In the genomic region with DNA sequence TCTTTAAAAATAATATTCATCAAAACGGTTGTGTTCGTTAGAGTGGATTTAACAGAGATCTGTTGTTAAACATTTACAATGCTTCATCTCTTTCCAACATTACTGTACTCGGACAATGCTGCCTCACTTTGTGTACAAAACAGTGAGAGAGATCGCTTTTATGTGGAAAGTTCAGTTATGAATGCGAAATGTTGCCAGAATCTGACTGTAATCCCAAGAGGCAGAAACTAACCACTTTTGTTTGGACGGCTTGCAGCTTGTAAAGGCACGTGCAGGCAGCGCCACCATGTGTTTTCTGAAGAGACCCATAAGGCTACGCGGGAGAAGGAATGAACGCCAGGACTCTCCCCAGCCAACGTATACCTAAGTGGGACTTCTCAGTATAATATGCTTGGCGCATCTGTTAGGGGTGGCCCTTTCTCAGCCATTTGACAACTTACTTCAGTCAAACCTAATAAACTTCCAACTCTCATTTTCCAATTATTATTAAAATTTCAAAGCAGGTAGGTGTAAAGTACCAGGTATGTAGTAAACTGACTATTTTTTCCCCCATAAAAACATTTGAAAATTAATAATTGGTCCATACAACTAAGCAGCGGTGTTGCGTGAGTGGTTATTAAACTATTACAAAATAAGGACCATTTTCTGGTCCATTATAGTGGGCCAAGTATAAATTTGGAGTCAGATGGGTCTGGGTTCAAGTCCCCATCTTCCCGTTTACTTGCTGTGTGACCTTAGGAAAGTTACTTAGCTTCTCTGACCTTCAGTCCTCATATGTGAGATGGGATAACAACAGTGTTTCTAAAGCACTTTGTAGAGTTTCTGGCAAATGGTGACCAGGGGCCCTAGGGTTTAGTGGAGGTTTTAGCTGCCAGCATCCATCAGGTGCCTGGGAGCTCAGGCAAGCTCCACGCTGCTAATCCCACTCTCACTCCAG, we compare ENCODE assay signal across 8 cellular contexts. TPM values are rescaled to one million over a fixed set of nuclear protein-coding genes. Genes with fewer than 3 reads are reported as not detected.
DNase-seq lines count a peak whose midpoint lies in the region; ATAC-seq, FAIRE-seq and TF ChIP-seq lines count a peak whose summit lies in the region.

No MANE protein-coding gene starts in this region.

- DNase-seq in AG20443 (ENCODE audit: low spot score) (peak; percentile 87), HL-60 (ENCODE audit: low read depth in 1 of 2, low spot score in 1 of 2) (peak; percentile 92 to 93), NCI-H748 treated with DMSO at 0.1 percent for 48 hours (lab: John Stamatoyannopoulos, UW) (peak; percentile 78), H1 (ENCODE audit: low read depth in 1 of 2, low spot score in 2 of 2) (peak; percentile 58 to 68), memory B cell (ENCODE audit: low spot score in 2 of 2) (peak; percentile 54 to 63)
- peak; percentile 74 for DNase-seq in activated CD8-positive, alpha-beta memory T cell treated with anti-CD3 and anti-CD28 coated beads for 24 hours
- peak; percentile 28 for DNase-seq in stimulated activated CD8-positive, alpha-beta memory T cell treated with anti-CD3 and anti-CD28 coated beads, Interleukin-4, amount 100 ng/mL, for 24 hours (ENCODE audit: low read depth)

- no peak for TF ChIP-seq EP300 in H1 (IDR thresholded peaks at IDR 0.05; ENCODE audit: borderline replicate concordance in 1 of 2, low read depth in 2 of 2, low read length in 2 of 2)

- no peak overlapping the region for H3K4me3 ChIP-seq in HL-60 (replicated peaks; ENCODE audit: insufficient read depth, low read length)
- H3K4me3 ChIP-seq in H1 (ENCODE audit: extremely low read depth in 1 of 4, insufficient read depth in 2 of 4, low read depth in 3 of 4, low read length in 4 of 4) = no peak overlapping the region

- peak; percentile 97 to 98 for TF ChIP-seq RAD21 in H1 (IDR thresholded peaks at IDR 0.05 in 1 of 2, conservative IDR thresholded peaks at IDR 0.05 in 1 of 2; ENCODE audit: low read depth in 2 of 2, low read length in 2 of 2)

- no peak overlapping the region for H2BK5ac ChIP-seq in H1 (ENCODE audit: low read depth, low read length)

- H4K91ac ChIP-seq in H1 (replicated peaks; ENCODE audit: insufficient read length, low read length) = no peak overlapping the region

- H3K36me3 Mint-ChIP-seq in memory B cell = no peaks in the 10 kb centered on the region

- ATAC-seq in GM18873 (IDR thresholded peaks at IDR 0.05; ENCODE audit: low FRiP score, unreplicated experiment) (peak; percentile 66), memory B cell (ENCODE audit: low read depth) (peak; percentile 93)

- no peaks in the 10 kb centered on the region for H3K23me2 ChIP-seq in H1 (ENCODE audit: low read depth, low read length)

- H3K9ac ChIP-seq in H1 (replicated peaks in 1 of 4; ENCODE audit: extremely low read depth in 1 of 4, low read depth in 3 of 4, low read length in 3 of 4) = no peak overlapping the region

- H3K4me1 Mint-ChIP-seq in memory B cell = peaks cover 9% of the 10 kb centered on the region

- no peak for TF ChIP-seq POLR2A in H1 (IDR thresholded peaks at IDR 0.05; ENCODE audit: control extremely low read depth in 1 of 2, low read depth in 2 of 2, low read length in 2 of 2)

- H2AFZ ChIP-seq in H1 (ENCODE audit: low read length) = no peak overlapping the region

- H3K4ac ChIP-seq in H1 (replicated peaks; ENCODE audit: insufficient read length, low read depth, low read length) = no peak overlapping the region

- H2AK5ac ChIP-seq in H1 (ENCODE audit: low read depth, low read length) = no peak overlapping the region

- CTCF ChIA-PET in H1 (lab: Charles Lee; ENCODE audit: partially characterized antibody) = interaction anchor here (0.6 to 5.0 kb wide), 14 partner anchors 10 to 549 kb away, joined by 3 to 74 read pairs (median 4); no protein-coding TSS in a partner anchor

- TF ChIP-seq CTCF in HL-60 (IDR thresholded peaks at IDR 0.05; ENCODE audit: insufficient read depth, low read length) (peak; percentile 89), H1 (IDR thresholded peaks at IDR 0.05; ENCODE audit: control extremely low read depth in 1 of 3, insufficient read depth in 1 of 3, low read depth in 1 of 3, low read length in 3 of 3) (peak; percentile 74 to 84 (median 84))

- H2BK20ac ChIP-seq in H1 (ENCODE audit: low read length) = no peak overlapping the region

- H3K27ac Mint-ChIP-seq in memory B cell = no peak overlapping the region

- no peak overlapping the region for H3K23ac ChIP-seq in H1 (ENCODE audit: insufficient read length)

- no peak overlapping the region for H2BK120ac ChIP-seq in H1 (replicated peaks; ENCODE audit: low read depth, low read length)

- no peak overlapping the region for H3K14ac ChIP-seq in H1 (ENCODE audit: insufficient read length)

- H3K9me3 ChIP-seq in H1 (ENCODE audit: insufficient read depth in 2 of 2, low read depth in 1 of 2, low read length in 1 of 2) = peaks cover 0 to 4% of the 10 kb centered on the region in 2 experiments; a peak in 1 of 4 replicates

- H3K27me3 Mint-ChIP-seq in memory B cell = peaks cover 14% of the 10 kb centered on the region

- H3K79me1 ChIP-seq in H1 (ENCODE audit: low read depth, low read length) = no peaks in the 10 kb centered on the region

- no peak overlapping the region for H3K4me2 ChIP-seq in H1 (ENCODE audit: insufficient read depth in 1 of 2, low read depth in 2 of 2, low read length in 2 of 2)

- no peak overlapping the region for H2BK12ac ChIP-seq in H1 (ENCODE audit: low read depth, low read length)

- peak; percentile 76 for FAIRE-seq in H1 (lab: Jason Lieb, UNC)

- no peak overlapping the region for H3K56ac ChIP-seq in H1 (replicated peaks; ENCODE audit: insufficient read length, low read depth, low read length)

- H4K20me1 ChIP-seq in H1 (replicated peaks in 1 of 2; ENCODE audit: control insufficient read depth in 1 of 2, insufficient read depth in 2 of 2, low read length in 2 of 2) = no peaks in the 10 kb centered on the region

- H3K27me3 ChIP-seq in HL-60 (ENCODE audit: insufficient read depth, poor library complexity, severe bottlenecking) = no peaks in the 10 kb centered on the region
- no peaks in the 10 kb centered on the region for H3K27me3 ChIP-seq in H1 (replicated peaks in 1 of 4; ENCODE audit: control insufficient read depth in 3 of 4, extremely low read depth in 1 of 4, insufficient read depth in 3 of 4, low read length in 3 of 4)

- peaks cover 1% of the 10 kb centered on the region for H3K9me3 Mint-ChIP-seq in memory B cell

- POLR2A ChIA-PET in H1 (lab: Charles Lee; ENCODE audit: partially characterized antibody) = no interaction called here

- no peaks in the 10 kb centered on the region for H3K79me2 ChIP-seq in H1 (ENCODE audit: control insufficient read depth in 1 of 2, insufficient read depth in 2 of 2, low read length in 2 of 2)

- H4K5ac ChIP-seq in H1 (ENCODE audit: insufficient read length, low read depth, low read length) = no peak overlapping the region

- H3K27ac ChIP-seq in HL-60 (replicated peaks) (no peak overlapping the region), H1 (ENCODE audit: low read depth, low read length) (no peak overlapping the region)

- no peaks in the 10 kb centered on the region for H3K36me3 ChIP-seq in H1 (ENCODE audit: control insufficient read depth in 2 of 4, insufficient read depth in 4 of 4, low read length in 3 of 4)

- H3K4me3 Mint-ChIP-seq in memory B cell = no peak overlapping the region

- no peak overlapping the region for H2BK15ac ChIP-seq in H1 (ENCODE audit: low read length)

- H4K8ac ChIP-seq in H1 (ENCODE audit: extremely low read depth, insufficient read depth, low read length) = no peak overlapping the region

- 44% methylated on average over 17 of the region's 17 CpGs; no CpG with 5 or more reads in 1 of the 2 experiments for whole genome bisulfite sequencing in H1 (ENCODE audit: extremely low coverage in 1 of 2, insufficient coverage in 1 of 2, insufficient read length in 1 of 2, insufficient replicate concordance in 2 of 2, low coverage in 1 of 2, low lambda C conversion rate in 2 of 2, missing lambda C conversion rate in 1 of 2), 2 experiments

- no peaks in the 10 kb centered on the region for H3K4me1 ChIP-seq in H1 (replicated peaks in 1 of 4; ENCODE audit: control insufficient read depth in 3 of 4, insufficient read depth in 4 of 4, low read length in 3 of 4)

- H3K18ac ChIP-seq in H1 (ENCODE audit: extremely low read depth, low read length) = no peak overlapping the region

TF ChIP-seq in H1, 55 proteins besides CTCF, POLR2A, EP300 and RAD21:
- TF ChIP-seq KDM1A (IDR thresholded peaks at IDR 0.05; ENCODE audit: borderline replicate concordance, low read length) = peak; percentile 76; the same call in 1 of the 2 replicates
- TF ChIP-seq, protein P1, sequence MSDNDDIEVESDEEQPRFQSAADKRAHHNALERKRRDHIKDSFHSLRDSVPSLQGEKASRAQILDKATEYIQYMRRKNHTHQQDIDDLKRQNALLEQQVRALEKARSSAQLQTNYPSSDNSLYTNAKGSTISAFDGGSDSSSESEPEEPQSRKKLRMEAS (IDR thresholded peaks at IDR 0.05) = peak; percentile 63
- no peak for TF ChIP-seq CHD1 (IDR thresholded peaks at IDR 0.05; ENCODE audit: low read depth, low read length)

RNA-seq across cellular contexts. Expression of gene NAPG, which starts 5.6 kb away (rescaled TPM):
- total RNA-seq in H1 (2021; fragmentation: NEBNext Ultra II Directional; extraction: Animal tissue kit (Norgen Biotek cat#: 25700)) = 19.6 and 23.5 TPM in 2 replicates
- polyA plus RNA-seq in H1 (2011; rRNA removed) = 5.5 and 8.0 TPM in 2 replicates
- 12.0 TPM for polyA plus RNA-seq in H1 (2011; cell fraction: cytosol; rRNA removed)
- 6.3 TPM for polyA plus RNA-seq in H1 (2011; cell fraction: nucleus; rRNA removed)
- 12.2 to 16.8 TPM (median 14.9 TPM) in 4 replicates for polyA plus RNA-seq in H1 (2012, experiment 1 of 2)
- polyA plus RNA-seq in H1 (2012, experiment 2 of 2) = 3.0 TPM
- polyA plus RNA-seq in H1 (2013, experiment 1 of 2) = 15.2 TPM
- polyA plus RNA-seq in H1 (2013, experiment 2 of 2) = 15.8 TPM
- 10.4 and 13.9 TPM in 2 replicates for polyA minus RNA-seq in H1 (2011; rRNA and poly(A)+ RNA removed)
- polyA minus RNA-seq in H1 (2011; cell fraction: cytosol; rRNA and poly(A)+ RNA removed) = 12.8 TPM
- 20.8 TPM for polyA minus RNA-seq in H1 (2011; cell fraction: nucleus; rRNA and poly(A)+ RNA removed)

Comparison
In these comparisons a context has a peak if more than half of its experiments do, and no peak if none do; other contexts are left out.
1. DNase-seq: peak in every context shown above with its lines; median percentile 92 in HL-60; 87 in AG20443; 78 in NCI-H748 treated with DMSO at 0.1 percent for 48 hours; 74 in activated CD8-positive, alpha-beta memory T cell treated with anti-CD3 and anti-CD28 coated beads for 24 hours; 63 in H1; 58 in memory B cell; 28 in stimulated activated CD8-positive, alpha-beta memory T cell treated with anti-CD3 and anti-CD28 coated beads, Interleukin-4, amount 100 ng/mL, for 24 hours.